In the genomic region with DNA sequence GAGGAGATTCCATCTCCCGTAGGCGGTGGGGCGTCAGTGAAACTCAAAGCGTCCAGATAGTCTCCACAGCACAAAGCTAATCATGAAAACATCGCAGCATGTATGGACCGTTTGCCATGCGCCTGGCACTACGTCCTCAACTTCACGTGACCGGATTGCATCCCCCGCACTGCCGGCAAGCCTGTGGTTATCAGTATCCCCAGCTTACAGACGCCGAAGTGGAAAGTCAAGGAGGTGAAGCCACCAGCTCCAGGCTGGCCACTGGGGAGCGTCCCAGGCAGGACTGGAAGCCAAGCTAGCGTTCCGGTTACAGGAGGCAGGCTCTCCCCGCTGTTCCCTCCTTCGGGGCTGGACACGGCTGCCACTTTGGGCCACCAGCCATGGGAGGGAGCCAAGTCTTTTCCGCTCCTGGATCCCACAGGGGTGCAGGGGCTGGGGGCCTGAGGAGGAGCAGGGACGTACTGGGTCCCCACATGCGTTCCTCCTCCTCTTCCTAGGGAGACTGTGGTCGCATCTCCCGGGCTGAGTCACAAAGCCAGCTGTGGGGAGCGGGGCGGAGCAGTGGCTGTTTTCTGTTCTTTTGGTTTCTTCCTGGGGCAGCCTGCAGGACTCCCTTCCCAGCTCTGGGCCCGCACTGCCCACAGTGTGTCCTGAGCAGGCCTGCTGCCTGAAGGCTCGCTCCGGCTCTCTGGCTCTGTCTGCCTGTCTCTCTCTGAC, we compare ENCODE assay signal across 9 cellular contexts. TPM values are rescaled to one million over a fixed set of nuclear protein-coding genes. Genes with fewer than 3 reads are reported as not detected.
DNase-seq lines count a peak whose midpoint lies in the region; ATAC-seq and TF ChIP-seq lines count a peak whose summit lies in the region.
"Had no signal": no experiment of that assay in that cellular context is flagged by ENCODE, and none has a peak within 500 bp of the region (broad histone marks: within the 10 kb centered on the region; RNA-seq: fewer than 3 reads in every experiment).

No MANE protein-coding gene starts in this region.

- TF ChIP-seq CTCF in body of pancreas (IDR thresholded peaks at IDR 0.05), result no peak

- POLR2A ChIA-PET in CD8-positive, alpha-beta memory T cell (lab: Charles Lee), result no interaction called here

- no peak overlapping the region for H3K27ac ChIP-seq in CD8-positive, alpha-beta memory T cell (ENCODE audit: low read depth, low read length)
- no peak overlapping the region for H3K27ac ChIP-seq in body of pancreas

- H3K4me1 Mint-ChIP-seq in CD8-positive, alpha-beta memory T cell, result peaks cover 10 to 15% (median 12%) of the 10 kb centered on the region in 3 donors
- peaks cover 19 to 29% of the 10 kb centered on the region in 2 donors for H3K4me1 Mint-ChIP-seq in immature natural killer cell
- H3K4me1 Mint-ChIP-seq in stimulated activated memory B cell treated with anti-CD40 and anti-IgM and Interleukin-4, amounts not matched to agents 10 μg/mL and 1 μg/mL and 100 μg/mL, for 72 hours, result peaks cover 12% of the 10 kb centered on the region

- no peaks in the 10 kb centered on the region for H3K9me3 Mint-ChIP-seq in CD8-positive, alpha-beta memory T cell
- H3K9me3 Mint-ChIP-seq in immature natural killer cell, result no peaks in the 10 kb centered on the region
- H3K9me3 Mint-ChIP-seq in stimulated activated memory B cell treated with anti-CD40 and anti-IgM and Interleukin-4, amounts not matched to agents 10 μg/mL and 1 μg/mL and 100 μg/mL, for 72 hours, result no peaks in the 10 kb centered on the region

- H3K27me3 ChIP-seq in CD8-positive, alpha-beta memory T cell (ENCODE audit: insufficient read depth, low read length, poor library complexity, severe bottlenecking), result peaks cover 7% of the 10 kb centered on the region
- no peaks in the 10 kb centered on the region for H3K27me3 ChIP-seq in body of pancreas

- CTCF ChIA-PET in CD8-positive, alpha-beta memory T cell (lab: Charles Lee), result no interaction called here

- no peaks in the 10 kb centered on the region for H3K36me3 Mint-ChIP-seq in CD8-positive, alpha-beta memory T cell
- H3K36me3 Mint-ChIP-seq in immature natural killer cell, result peaks cover 0 to 4% (median 0%) of the 10 kb centered on the region in 3 donors
- no peaks in the 10 kb centered on the region for H3K36me3 Mint-ChIP-seq in stimulated activated memory B cell treated with anti-CD40 and anti-IgM and Interleukin-4, amounts not matched to agents 10 μg/mL and 1 μg/mL and 100 μg/mL, for 72 hours

- peaks cover 17% of the 10 kb centered on the region for H3K4me1 ChIP-seq in CD8-positive, alpha-beta memory T cell (ENCODE audit: insufficient read depth, low read length)
- peaks cover 30% of the 10 kb centered on the region for H3K4me1 ChIP-seq in body of pancreas

- H3K36me3 ChIP-seq in CD8-positive, alpha-beta memory T cell (ENCODE audit: insufficient read depth, low read length), result no peaks in the 10 kb centered on the region
- H3K36me3 ChIP-seq in body of pancreas (replicated peaks in 1 of 2; ENCODE audit: insufficient read depth in 1 of 2, low read depth in 2 of 2), result no peaks in the 10 kb centered on the region

- peaks cover 19 to 41% of the 10 kb centered on the region in 2 donors for H3K27me3 Mint-ChIP-seq in CD8-positive, alpha-beta memory T cell
- peaks cover 5 to 19% (median 15%) of the 10 kb centered on the region in 3 donors for H3K27me3 Mint-ChIP-seq in immature natural killer cell (ENCODE audit: low read depth in 3 of 3)
- peaks cover 47% of the 10 kb centered on the region for H3K27me3 Mint-ChIP-seq in stimulated activated memory B cell treated with anti-CD40 and anti-IgM and Interleukin-4, amounts not matched to agents 10 μg/mL and 1 μg/mL and 100 μg/mL, for 72 hours

- intact Hi-C loops in body of pancreas (cut with DNase I), result no loop called here

- DNase-seq in CD8-positive, alpha-beta memory T cell, result peak in 1 of 5 donors; percentile 28
- DNase-seq in MV-4-11 (lab: John Stamatoyannopoulos, UW) (peak; percentile 83), body of pancreas (peak; percentile 38 to 65 (median 52)), immature natural killer cell (peak in 1 of 3 donors; percentile 40), NCI-H187 (lab: John Stamatoyannopoulos, UW) (no peak), NCI-H748 (lab: John Stamatoyannopoulos, UW; ENCODE audit: unreplicated experiment) (no peak)
- DNase-seq in stimulated activated CD4-positive, alpha-beta T cell treated with anti-CD3 and anti-CD28 coated beads, Interleukin-4, amount 100 ng/mL, for 1 hour, result peak; percentile 26

- peak; percentile 27 for ATAC-seq in body of pancreas
- no peak for ATAC-seq in stimulated activated memory B cell treated with anti-CD40 and anti-IgM and Interleukin-4, amounts not matched to agents 10 μg/mL and 1 μg/mL and 100 μg/mL, for 72 hours

- H3K9me3 ChIP-seq in CD8-positive, alpha-beta memory T cell (ENCODE audit: low read length), result no peaks in the 10 kb centered on the region
- H3K9me3 ChIP-seq in body of pancreas, result no peaks in the 10 kb centered on the region

- H3K27ac Mint-ChIP-seq in CD8-positive, alpha-beta memory T cell, result peak overlapping the region in 1 of 8 donors; percentile 1
- H3K27ac Mint-ChIP-seq in immature natural killer cell, result peak overlapping the region in 2 of 6 donors; percentile 62 to 94
- H3K27ac Mint-ChIP-seq in stimulated activated memory B cell treated with anti-CD40 and anti-IgM and Interleukin-4, amounts not matched to agents 10 μg/mL and 1 μg/mL and 100 μg/mL, for 72 hours, result no peak overlapping the region

- peak in 2 of 3 donors; percentile 9 to 12 for TF ChIP-seq POLR2A in body of pancreas (IDR thresholded peaks at IDR 0.05)

- 6 to 13% methylated on average over 9 to 30 of the region's 30 CpGs for WGBS in body of pancreas, 2 donors

- H3K4me3 ChIP-seq in CD8-positive, alpha-beta memory T cell (ENCODE audit: low read length), result peak overlapping the region; percentile 47
- no peak overlapping the region for H3K4me3 ChIP-seq in body of pancreas

- H3K4me3 Mint-ChIP-seq in CD8-positive, alpha-beta memory T cell, result peak overlapping the region; percentile 19 to 75 (median 42)
- H3K4me3 Mint-ChIP-seq in immature natural killer cell, result peak overlapping the region; percentile 51 to 84 (median 72)
- no peak overlapping the region for H3K4me3 Mint-ChIP-seq in stimulated activated memory B cell treated with anti-CD40 and anti-IgM and Interleukin-4, amounts not matched to agents 10 μg/mL and 1 μg/mL and 100 μg/mL, for 72 hours

RNA-seq across cellular contexts. Expression of gene OSBPL5, which starts 4.3 kb away (rescaled TPM):
- 1 to 10 TPM; 2.6 to 2.7 TPM for total RNA-seq in CD8-positive, alpha-beta memory T cell
- polyA plus RNA-seq in CD8-positive, alpha-beta memory T cell, result 8.5 TPM
- 10 to 100 TPM; 22.3 to 62.0 TPM for total RNA-seq in body of pancreas
- 10 to 100 TPM; 32.8 to 98.9 (median 33.3) TPM for polyA plus RNA-seq in immature natural killer cell

RNA-seq across cellular contexts. Expression of gene MRGPRG, which starts 49.2 kb away (rescaled TPM):
- total RNA-seq in CD8-positive, alpha-beta memory T cell, result not detected
- polyA plus RNA-seq in CD8-positive, alpha-beta memory T cell, result not detected
- not detected for total RNA-seq in body of pancreas
- polyA plus RNA-seq in immature natural killer cell, result not detected
- total RNA-seq: liver had no signal
- polyA plus RNA-seq: liver had no signal

Comparison
In these comparisons a context has a peak if more than half of its experiments do, and no peak if none do; other contexts are left out.
1. DNase-seq: peak in MV-4-11 (single experiment), body of pancreas (4 of 4) and stimulated activated CD4-positive, alpha-beta T cell treated with anti-CD3 and anti-CD28 coated beads, Interleukin-4, amount 100 ng/mL, for 1 hour (single experiment); none in NCI-H187 (0 of 2) and NCI-H748 (single experiment).
2. RNA of gene OSBPL5, which starts 4.3 kb away (total RNA-seq): 22.3 to 62.0 TPM in body of pancreas; 2.6 to 2.7 TPM in CD8-positive, alpha-beta memory T cell; every median in the first group is over 4 times any median in the second.